10 cellular contexts compared by ENCODE assay signal in genomic region chr5:96968614-96969013, GRCh38. TPM values are rescaled to one million over a fixed set of nuclear protein-coding genes. Genes with fewer than 3 reads are reported as not detected.
DNase-seq lines count a peak whose midpoint lies in the region; ATAC-seq and TF ChIP-seq lines count a peak whose summit lies in the region.
"Had no signal": no experiment of that assay in that cellular context is flagged by ENCODE, and none has a peak within 500 bp of the region (broad histone marks: within the 10 kb centered on the region; RNA-seq: fewer than 3 reads in every experiment).

No MANE protein-coding gene starts in this region.

- in situ Hi-C loops in HAP-1 (cut with MboI; ENCODE audit: low sequenced_read_pairs): no loop called here

- H3K4me2 ChIP-seq in smooth muscle cell: peak overlapping the region; percentile 71

- DNase-seq in HAP-1 (ENCODE audit: low spot score in 2 of 2): peak; percentile 19 to 20
- no peak for DNase-seq in SK-N-MC (ENCODE audit: low read depth, low spot score)
- no peak for DNase-seq in left cardiac atrium
- DNase-seq in smooth muscle cell (lab: John Stamatoyannopoulos, UW; ENCODE audit: unreplicated experiment): no peak
- no peak for DNase-seq in Kasumi-1 (lab: John Stamatoyannopoulos, UW)
- no peak for DNase-seq in AG08396 (ENCODE audit: low spot score)
- no peak for DNase-seq in NCI-H2029 (lab: John Stamatoyannopoulos, UW)
- DNase-seq: activated CD4-positive, alpha-beta memory T cell treated with anti-CD3 and anti-CD28 coated beads, Interleukin-2, amount 10 ng/mL, durations not matched to agents 7 days and 5 days; islet precursor cell had no signal

- H3K36me3 ChIP-seq in HAP-1 (replicated peaks): no peaks in the 10 kb centered on the region
- no peaks in the 10 kb centered on the region for H3K36me3 ChIP-seq in SK-N-MC (ENCODE audit: insufficient read depth, low read length)
- no peaks in the 10 kb centered on the region for H3K36me3 ChIP-seq in smooth muscle cell (ENCODE audit: low read depth)

- H2AFZ ChIP-seq in smooth muscle cell (ENCODE audit: low read depth): no peak overlapping the region

- peaks cover 78% of the 10 kb centered on the region for H3K79me2 ChIP-seq in smooth muscle cell (ENCODE audit: low read depth)

- peaks cover 20% of the 10 kb centered on the region for H3F3A ChIP-seq in smooth muscle cell (ENCODE audit: low read depth)

- peak; percentile 63 for ATAC-seq in left cardiac atrium

- no peak overlapping the region for H3K4me3 ChIP-seq in HAP-1
- H3K4me3 ChIP-seq in SK-N-MC: peak overlapping the region; percentile 42
- peak overlapping the region; percentile 0 for H3K4me3 ChIP-seq in smooth muscle cell
- H3K4me3 ChIP-seq: coronary artery had no signal

- H3K27me3 ChIP-seq in HAP-1 (ENCODE audit: low read depth): no peaks in the 10 kb centered on the region
- no peaks in the 10 kb centered on the region for H3K27me3 ChIP-seq in smooth muscle cell (ENCODE audit: low read depth)

- peaks cover 7% of the 10 kb centered on the region for H4K20me1 ChIP-seq in smooth muscle cell (ENCODE audit: low read depth)

- peak overlapping the region; percentile 51 for H3K9ac ChIP-seq in SK-N-MC (ENCODE audit: insufficient read length)
- peak overlapping the region; percentile 14 for H3K9ac ChIP-seq in smooth muscle cell (ENCODE audit: low read depth)

- WGBS in smooth muscle cell (ENCODE audit: low lambda C conversion rate): 32% methylated on average over 2 of the region's 2 CpGs

- intact Hi-C loops in left cardiac atrium (cut with DNase I): no loop called here

- TF ChIP-seq CTCF in smooth muscle cell (IDR thresholded peaks at IDR 0.05; ENCODE audit: borderline replicate concordance, insufficient read depth, poor library complexity, severe bottlenecking): no peak

- H3K27ac ChIP-seq in SK-N-MC (peak overlapping the region; percentile 80), smooth muscle cell (ENCODE audit: low read depth) (peak overlapping the region; percentile 82)

- H3K4me1 ChIP-seq in HAP-1 (peaks cover 19% of the 10 kb centered on the region), smooth muscle cell (ENCODE audit: low read depth) (peaks cover 14% of the 10 kb centered on the region)

- no peaks in the 10 kb centered on the region for H3K9me3 ChIP-seq in HAP-1
- no peaks in the 10 kb centered on the region for H3K9me3 ChIP-seq in SK-N-MC (ENCODE audit: low read depth, low read length)
- H3K9me3 ChIP-seq in smooth muscle cell (replicated peaks; ENCODE audit: low read depth): no peaks in the 10 kb centered on the region

RNA-seq across cellular contexts. Expression of gene LNPEP, which starts 32.7 kb away (rescaled TPM):
- 10 to 100 TPM; 54.3 to 59.6 TPM for total RNA-seq in left cardiac atrium
- 24.3 and 28.0 TPM in 2 replicates for total RNA-seq in smooth muscle cell
- polyA plus RNA-seq in smooth muscle cell: 2.3 and 3.5 TPM in 2 replicates

Comparison
In these comparisons a context has a peak if more than half of its experiments do, and no peak if none do; other contexts are left out.
1. DNase-seq: peak in HAP-1 (2 of 2); none in SK-N-MC (single experiment), left cardiac atrium (single experiment), smooth muscle cell (single experiment), Kasumi-1 (0 of 2), AG08396 (single experiment) and NCI-H2029 (single experiment).